1 cellular context compared by ENCODE assay signal in genomic region chr5:176583076-176583475, GRCh38.
A peak's percentile ranks its signal among the peaks of the same experiment; 100 is the strongest.
TF ChIP-seq lines count a peak whose summit lies in the region.

No MANE protein-coding gene starts in this region.

TF ChIP-seq in HepG2, 621 proteins besides CTCF, POLR2A, EP300 and RAD21:
- TF ChIP-seq ZNF547 (CRISPR knock-in tag; IDR thresholded peaks at IDR 0.05) (no peak), MAFF (IDR thresholded peaks at IDR 0.05; ENCODE audit: low read depth, low read length) (no peak), ATF7 (IDR thresholded peaks at IDR 0.05) (peak; percentile 85), ATF7 (CRISPR knock-in tag; IDR thresholded peaks at IDR 0.05) (no peak), XRCC5 (optimal IDR thresholded peaks at IDR 0.05; ENCODE audit: low read length) (no peak), ZMYM3 (CRISPR knock-in tag; IDR thresholded peaks at IDR 0.05) (0 out of 2 replicates have a peak, but pooled peaks have one; percentile 17), NKX3-1 (CRISPR knock-in tag; IDR thresholded peaks at IDR 0.05) (no peak), AGO2 (optimal IDR thresholded peaks at IDR 0.05; ENCODE audit: low read depth, low read length) (no peak), NR2F6 (IDR thresholded peaks at IDR 0.05) (0 out of 2 replicates have a peak, but pooled peaks have one; percentile 20), NR2F6 (CRISPR knock-in tag; IDR thresholded peaks at IDR 0.05) (no peak), ZNF615 (CRISPR knock-in tag; IDR thresholded peaks at IDR 0.05; ENCODE audit: borderline replicate concordance) (no peak), ZNF205 (CRISPR knock-in tag; IDR thresholded peaks at IDR 0.05) (no peak), ZNF629 (CRISPR knock-in tag; conservative IDR thresholded peaks at IDR 0.05) (peak; percentile 88), NR2F1 (CRISPR knock-in tag; IDR thresholded peaks at IDR 0.05) (0 out of 4 replicates have a peak, but pooled peaks of 1 of the 2 experiments have one; percentile 37), CENPBD1 (CRISPR knock-in tag; IDR thresholded peaks at IDR 0.05; ENCODE audit: borderline replicate concordance, low read depth) (no peak)
